In the genomic region with DNA sequence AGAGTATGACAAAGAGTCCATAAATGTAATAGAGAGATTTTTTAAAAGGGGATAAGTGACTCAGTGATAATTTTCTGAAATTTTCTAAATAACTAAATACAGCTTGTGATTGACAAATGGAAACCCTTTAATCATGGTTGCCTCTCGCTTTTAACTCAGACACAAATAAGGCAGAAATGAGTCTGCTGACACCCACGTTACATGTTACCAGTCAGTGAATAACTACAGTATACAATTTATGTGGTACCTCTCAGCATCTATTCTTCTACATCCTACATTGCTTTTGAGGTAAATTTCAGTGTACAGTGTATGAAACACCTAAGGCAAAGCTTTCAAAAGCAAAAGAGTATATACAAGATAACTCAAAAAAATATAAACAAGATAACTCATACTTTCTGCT, we compare ENCODE assay signal across 32 cellular contexts.
"Had no signal": no experiment of that assay in that cellular context is flagged by ENCODE, and none has a peak within 500 bp of the region (broad histone marks: within the 10 kb centered on the region; RNA-seq: fewer than 3 reads in every experiment).

No MANE protein-coding gene starts in this region.

- H3K9ac ChIP-seq: KMS-11, SK-N-SH had no signal

- H3K4me1 ChIP-seq: SJSA1 had no signal

- H3K27ac ChIP-seq: KMS-11, Peyer's patch, SJSA1 had no signal

- H3K4me2 ChIP-seq: KMS-11, SK-N-SH had no signal

- DNase-seq: Karpas-422, KBM-7, MM.1S, MV-4-11, NCI-H1092, NCI-H1105, NCI-H1417, NCI-H1436, NCI-H146, NCI-H1694, NCI-H187, NCI-H1930, NCI-H2029 treated with DMSO at 0.1 percent for 48 hours, NCI-H2081 treated with DMSO at 0.1 percent for 48 hours, NCI-H2107, NCI-H2171, NCI-H226, NCI-H446 treated with DMSO at 0.1 percent for 48 hours, NCI-H510A, NCI-H526, NCI-H69, NCI-H748 treated with DMSO at 0.1 percent for 48 hours, OCI-M1, PC-3, Peyer's patch, Right ventricle myocardium superior, RPMI8226, SHP77 treated with DMSO at 0.1 percent for 48 hours, SK-N-SH, SW 1271 had no signal

- H3K27me3 ChIP-seq: Peyer's patch, SJSA1 had no signal

- H3K4me3 ChIP-seq: Peyer's patch, SJSA1 had no signal

- ATAC-seq: PC-3 had no signal

- H3K9me3 ChIP-seq: Peyer's patch, SJSA1, SK-N-SH had no signal

- H3K9me2 ChIP-seq: SK-N-SH had no signal

- H3K36me3 ChIP-seq: Peyer's patch had no signal
